ENCODE assay signal across 3 cellular contexts in genomic region chr3:191111722-191112121, GRCh38.
TF ChIP-seq lines count a peak whose summit lies in the region.

No MANE protein-coding gene starts in this region.

TF ChIP-seq in GM12891, 5 proteins besides CTCF, POLR2A, EP300 and RAD21:
- TF ChIP-seq TAF1 (IDR thresholded peaks at IDR 0.05; ENCODE audit: low read depth, low read length) (no peak), POLR2AphosphoS5 (IDR thresholded peaks at IDR 0.05; ENCODE audit: low read depth, low read length) (no peak), PAX5 (IDR thresholded peaks at IDR 0.05; ENCODE audit: insufficient read depth, low read length, severe bottlenecking) (no peak), POU2F2 (IDR thresholded peaks at IDR 0.05; ENCODE audit: low read depth, low read length) (no peak), SPI1 (IDR thresholded peaks at IDR 0.05; ENCODE audit: low read depth, low read length) (no peak)

TF ChIP-seq in IMR-90, 13 proteins besides CTCF, POLR2A, EP300 and RAD21:
- no peak for TF ChIP-seq NFE2L2 (IDR thresholded peaks at IDR 0.05; ENCODE audit: low read depth, low read length)
- TF ChIP-seq CEBPB (IDR thresholded peaks at IDR 0.05; ENCODE audit: low read depth, low read length), result no peak
- TF ChIP-seq MAFK (IDR thresholded peaks at IDR 0.05; ENCODE audit: low read depth, low read length), result no peak
- no peak for TF ChIP-seq RFX5 (IDR thresholded peaks at IDR 0.05; ENCODE audit: low read depth, low read length)
- TF ChIP-seq MXI1 (IDR thresholded peaks at IDR 0.05; ENCODE audit: borderline replicate concordance, low read depth, low read length), result no peak
- no peak for TF ChIP-seq FOS (IDR thresholded peaks at IDR 0.05; ENCODE audit: low read depth, low read length)
- TF ChIP-seq ELK1 (IDR thresholded peaks at IDR 0.05; ENCODE audit: borderline replicate concordance, low read depth, low read length), result no peak
- no peak for TF ChIP-seq SMC3 (IDR thresholded peaks at IDR 0.05; ENCODE audit: low read depth, low read length)

TF ChIP-seq in GM12878, 131 proteins besides CTCF, POLR2A, EP300 and RAD21:
- TF ChIP-seq SMC3 (IDR thresholded peaks at IDR 0.05; ENCODE audit: borderline replicate concordance, low read length), result no peak
- TF ChIP-seq POU2F2 (IDR thresholded peaks at IDR 0.05; ENCODE audit: borderline replicate concordance, low read depth, low read length), result no peak
- TF ChIP-seq ZNF217 (IDR thresholded peaks at IDR 0.05), result no peak
- no peak for TF ChIP-seq SUZ12 (IDR thresholded peaks at IDR 0.05; ENCODE audit: unreplicated experiment)
- TF ChIP-seq HSF1 (IDR thresholded peaks at IDR 0.05; ENCODE audit: low read depth, low read length), result no peak
- TF ChIP-seq BCL3 (IDR thresholded peaks at IDR 0.05; ENCODE audit: borderline replicate concordance, insufficient read depth, low read depth, low read length, poor library complexity, severe bottlenecking), result peak; percentile 71
- TF ChIP-seq ZNF384 (IDR thresholded peaks at IDR 0.05; ENCODE audit: borderline replicate concordance, low read depth, low read length), result no peak
- TF ChIP-seq NFIC (IDR thresholded peaks at IDR 0.05; ENCODE audit: low read depth, low read length), result no peak
- TF ChIP-seq KAT2A (conservative IDR thresholded peaks at IDR 0.05; ENCODE audit: control insufficient read depth, low read depth, low read length), result no peak
- TF ChIP-seq RAD51 (IDR thresholded peaks at IDR 0.05), result no peak
- no peak for TF ChIP-seq NFXL1 (IDR thresholded peaks at IDR 0.05; ENCODE audit: borderline replicate concordance)
- no peak for TF ChIP-seq MEF2A (IDR thresholded peaks at IDR 0.05; ENCODE audit: insufficient read depth, low read depth, low read length)
- TF ChIP-seq JUND (IDR thresholded peaks at IDR 0.05; ENCODE audit: low read depth, low read length), result no peak
- TF ChIP-seq REST (IDR thresholded peaks at IDR 0.05; ENCODE audit: low read depth, low read length), result no peak
- peak; percentile 7 for TF ChIP-seq PBX3 (IDR thresholded peaks at IDR 0.05; ENCODE audit: insufficient replicate concordance, low read depth, low read length)
- no peak for TF ChIP-seq HDGF (IDR thresholded peaks at IDR 0.05)
- no peak for TF ChIP-seq IRF4 (IDR thresholded peaks at IDR 0.05; ENCODE audit: low read depth, low read length)
